ENCODE assay signal across 28 cellular contexts in genomic region chr15:35724626-35725025, GRCh38.
"Had no signal": no experiment of that assay in that cellular context is flagged by ENCODE, and none has a peak within 500 bp of the region (broad histone marks: within the 10 kb centered on the region; RNA-seq: fewer than 3 reads in every experiment).

No MANE protein-coding gene starts in this region.

- H3K27me3 ChIP-seq: breast epithelium, MG63, SJCRH30 had no signal

- H3K27ac Mint-ChIP-seq: activated CD4-positive, alpha-beta T cell treated with anti-CD3 and anti-CD28 coated beads, Interleukin-2, amount 10 ng/mL, durations not matched to agents 24 days and 14 days; activated CD8-positive, alpha-beta memory T cell treated with anti-CD3 and anti-CD28 coated beads, Interleukin-2, amount 10 ng/mL, durations not matched to agents 7 days and 5 days; activated naive CD4-positive, alpha-beta T cell treated with anti-CD3 and anti-CD28 coated beads, Interleukin-2, amount 10 ng/mL, durations not matched to agents 7 days and 5 days; activated naive CD8-positive, alpha-beta T cell; activated naive CD8-positive, alpha-beta T cell treated with anti-CD3 and anti-CD28 coated beads, Interleukin-2, amount 50 U/mL, for 24 hours had no signal

- H3K4me3 ChIP-seq: breast epithelium, coronary artery, MG63, PC-9, SJCRH30, SK-N-MC had no signal

- H3K36me3 ChIP-seq: breast epithelium, MG63, SJCRH30 had no signal

- H3K4me1 Mint-ChIP-seq: activated CD4-positive, alpha-beta T cell treated with anti-CD3 and anti-CD28 coated beads, Interleukin-2, amount 10 ng/mL, durations not matched to agents 24 days and 14 days; activated CD8-positive, alpha-beta memory T cell treated with anti-CD3 and anti-CD28 coated beads, Interleukin-2, amount 10 ng/mL, durations not matched to agents 7 days and 5 days; activated naive CD4-positive, alpha-beta T cell treated with anti-CD3 and anti-CD28 coated beads, Interleukin-2, amount 10 ng/mL, durations not matched to agents 7 days and 5 days; activated naive CD8-positive, alpha-beta T cell treated with anti-CD3 and anti-CD28 coated beads, Interleukin-2, amount 50 U/mL, for 24 hours had no signal

- H3K4me3 Mint-ChIP-seq: activated CD4-positive, alpha-beta T cell treated with anti-CD3 and anti-CD28 coated beads, Interleukin-2, amount 10 ng/mL, durations not matched to agents 24 days and 14 days; activated CD8-positive, alpha-beta memory T cell treated with anti-CD3 and anti-CD28 coated beads, Interleukin-2, amount 10 ng/mL, durations not matched to agents 7 days and 5 days; activated naive CD4-positive, alpha-beta T cell treated with anti-CD3 and anti-CD28 coated beads, Interleukin-2, amount 10 ng/mL, durations not matched to agents 7 days and 5 days; activated naive CD8-positive, alpha-beta T cell; activated naive CD8-positive, alpha-beta T cell treated with anti-CD3 and anti-CD28 coated beads, Interleukin-2, amount 50 U/mL, for 24 hours had no signal

- H3K9me3 Mint-ChIP-seq: activated CD4-positive, alpha-beta T cell treated with anti-CD3 and anti-CD28 coated beads, Interleukin-2, amount 10 ng/mL, durations not matched to agents 24 days and 14 days; activated naive CD4-positive, alpha-beta T cell treated with anti-CD3 and anti-CD28 coated beads, Interleukin-2, amount 10 ng/mL, durations not matched to agents 7 days and 5 days; activated naive CD8-positive, alpha-beta T cell treated with anti-CD3 and anti-CD28 coated beads, Interleukin-2, amount 50 U/mL, for 24 hours had no signal

- ATAC-seq: activated CD8-positive, alpha-beta memory T cell treated with anti-CD3 and anti-CD28 coated beads, Interleukin-2, amount 10 ng/mL, durations not matched to agents 7 days and 5 days; activated naive CD8-positive, alpha-beta T cell treated with anti-CD3 and anti-CD28 coated beads, Interleukin-2, amount 50 U/mL, for 24 hours had no signal

- DNase-seq: activated CD4-positive, alpha-beta T cell treated with anti-CD3 and anti-CD28 coated beads, Interleukin-2, amount 10 ng/mL, durations not matched to agents 24 days and 14 days; activated CD4-positive, alpha-beta T cell treated with anti-CD3 and anti-CD28 coated beads, Interleukin-2, amount 50 U/mL, for 48 hours; activated CD8-positive, alpha-beta memory T cell treated with anti-CD3 and anti-CD28 coated beads, Interleukin-2, amount 10 ng/mL, durations not matched to agents 7 days and 5 days; activated CD8-positive, alpha-beta memory T cell treated with anti-CD3 and anti-CD28 coated beads, Interleukin-2, amount 50 U/mL, for 48 hours; activated effector memory CD4-positive, alpha-beta T cell treated with Interleukin-2 at 50 U/mL for 16 hours; activated naive CD4-positive, alpha-beta T cell treated with anti-CD3 and anti-CD28 coated beads, Interleukin-2, amount 10 ng/mL, durations not matched to agents 7 days and 5 days; activated naive CD8-positive, alpha-beta T cell treated with anti-CD3 and anti-CD28 coated beads, Interleukin-2, amount 50 U/mL, for 24 hours; activated T-cell treated with anti-CD3 and anti-CD28 coated beads, Interleukin-2, amount 50 U/mL, for 48 hours; anterior cingulate cortex; Karpas-422; MG63; NCI-H1048; NCI-H1105 treated with DMSO at 0.1 percent for 48 hours; NCI-H1436; NCI-H1694; NCI-H1930; NCI-H2081 treated with DMSO at 0.1 percent for 48 hours; NCI-H524 treated with DMSO at 0.1 percent for 48 hours; NK-92 treated with Interleukin-12 subunit alpha and Interleukin-12 subunit beta, amount 100 ng/mL, for 24 hours; Right ventricle myocardium superior; SJCRH30; T1000 had no signal

- H3K27me3 Mint-ChIP-seq: activated CD4-positive, alpha-beta T cell treated with anti-CD3 and anti-CD28 coated beads, Interleukin-2, amount 10 ng/mL, durations not matched to agents 24 days and 14 days; activated CD8-positive, alpha-beta memory T cell treated with anti-CD3 and anti-CD28 coated beads, Interleukin-2, amount 10 ng/mL, durations not matched to agents 7 days and 5 days; activated naive CD4-positive, alpha-beta T cell treated with anti-CD3 and anti-CD28 coated beads, Interleukin-2, amount 10 ng/mL, durations not matched to agents 7 days and 5 days; activated naive CD8-positive, alpha-beta T cell treated with anti-CD3 and anti-CD28 coated beads, Interleukin-2, amount 50 U/mL, for 24 hours had no signal

- H3K27ac ChIP-seq: breast epithelium, coronary artery, PC-9, RWPE1, SJCRH30, SK-N-MC had no signal

- H3K36me3 Mint-ChIP-seq: activated CD8-positive, alpha-beta memory T cell treated with anti-CD3 and anti-CD28 coated beads, Interleukin-2, amount 10 ng/mL, durations not matched to agents 7 days and 5 days; activated naive CD4-positive, alpha-beta T cell treated with anti-CD3 and anti-CD28 coated beads, Interleukin-2, amount 10 ng/mL, durations not matched to agents 7 days and 5 days; activated naive CD8-positive, alpha-beta T cell had no signal
